In the genomic region with DNA sequence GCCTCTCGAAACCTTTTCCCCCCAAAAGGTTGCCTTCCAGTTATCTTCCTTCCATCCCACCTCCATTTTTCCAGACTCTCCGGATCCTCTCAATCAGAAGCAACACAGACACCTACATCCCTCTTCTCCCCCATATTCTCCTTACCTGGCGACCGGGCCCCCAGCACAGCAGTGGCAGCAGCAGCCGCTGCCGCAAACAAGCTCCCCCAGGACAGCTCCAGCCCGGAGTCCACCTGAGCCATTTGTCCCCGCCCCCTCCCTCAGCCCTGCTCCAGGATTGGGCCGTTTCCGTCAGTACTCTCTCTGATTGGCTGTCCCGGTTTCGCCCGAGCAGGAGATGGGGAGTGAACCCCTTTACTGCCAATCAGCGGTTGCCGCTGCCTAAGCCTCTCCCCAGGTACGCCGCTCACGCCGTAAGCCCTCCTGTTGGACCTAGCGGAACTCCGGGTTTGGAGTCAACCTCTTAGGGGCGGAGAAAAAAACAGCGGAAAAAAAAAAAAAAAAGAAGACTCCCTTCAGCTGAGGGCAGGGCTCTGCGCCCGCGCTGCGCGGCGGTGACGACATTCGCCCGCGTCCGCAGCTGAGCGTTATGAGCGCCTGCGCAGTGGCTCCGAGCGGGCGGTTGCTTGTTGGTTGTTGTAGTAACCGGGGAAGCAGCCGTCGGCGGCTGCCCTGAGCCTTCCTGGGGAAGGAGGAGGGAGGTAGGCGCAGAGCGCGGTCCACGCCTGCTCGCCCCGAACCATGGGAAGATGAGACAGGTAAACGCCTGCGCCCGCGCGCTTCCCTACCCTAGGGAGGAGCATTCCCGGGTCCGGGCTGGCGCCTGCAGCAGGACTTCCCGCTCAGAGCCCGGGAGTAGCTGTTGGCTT, we compare ENCODE assay signal across 1 cellular context.
TF ChIP-seq lines count a peak whose summit lies in the region.

A gene with protein sequence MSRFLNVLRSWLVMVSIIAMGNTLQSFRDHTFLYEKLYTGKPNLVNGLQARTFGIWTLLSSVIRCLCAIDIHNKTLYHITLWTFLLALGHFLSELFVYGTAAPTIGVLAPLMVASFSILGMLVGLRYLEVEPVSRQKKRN (minus strand): TSS at position 247 of the 869 bp plus-strand sequence. CDS start 3,374 bp downstream, outside the sequence.
A gene with protein sequence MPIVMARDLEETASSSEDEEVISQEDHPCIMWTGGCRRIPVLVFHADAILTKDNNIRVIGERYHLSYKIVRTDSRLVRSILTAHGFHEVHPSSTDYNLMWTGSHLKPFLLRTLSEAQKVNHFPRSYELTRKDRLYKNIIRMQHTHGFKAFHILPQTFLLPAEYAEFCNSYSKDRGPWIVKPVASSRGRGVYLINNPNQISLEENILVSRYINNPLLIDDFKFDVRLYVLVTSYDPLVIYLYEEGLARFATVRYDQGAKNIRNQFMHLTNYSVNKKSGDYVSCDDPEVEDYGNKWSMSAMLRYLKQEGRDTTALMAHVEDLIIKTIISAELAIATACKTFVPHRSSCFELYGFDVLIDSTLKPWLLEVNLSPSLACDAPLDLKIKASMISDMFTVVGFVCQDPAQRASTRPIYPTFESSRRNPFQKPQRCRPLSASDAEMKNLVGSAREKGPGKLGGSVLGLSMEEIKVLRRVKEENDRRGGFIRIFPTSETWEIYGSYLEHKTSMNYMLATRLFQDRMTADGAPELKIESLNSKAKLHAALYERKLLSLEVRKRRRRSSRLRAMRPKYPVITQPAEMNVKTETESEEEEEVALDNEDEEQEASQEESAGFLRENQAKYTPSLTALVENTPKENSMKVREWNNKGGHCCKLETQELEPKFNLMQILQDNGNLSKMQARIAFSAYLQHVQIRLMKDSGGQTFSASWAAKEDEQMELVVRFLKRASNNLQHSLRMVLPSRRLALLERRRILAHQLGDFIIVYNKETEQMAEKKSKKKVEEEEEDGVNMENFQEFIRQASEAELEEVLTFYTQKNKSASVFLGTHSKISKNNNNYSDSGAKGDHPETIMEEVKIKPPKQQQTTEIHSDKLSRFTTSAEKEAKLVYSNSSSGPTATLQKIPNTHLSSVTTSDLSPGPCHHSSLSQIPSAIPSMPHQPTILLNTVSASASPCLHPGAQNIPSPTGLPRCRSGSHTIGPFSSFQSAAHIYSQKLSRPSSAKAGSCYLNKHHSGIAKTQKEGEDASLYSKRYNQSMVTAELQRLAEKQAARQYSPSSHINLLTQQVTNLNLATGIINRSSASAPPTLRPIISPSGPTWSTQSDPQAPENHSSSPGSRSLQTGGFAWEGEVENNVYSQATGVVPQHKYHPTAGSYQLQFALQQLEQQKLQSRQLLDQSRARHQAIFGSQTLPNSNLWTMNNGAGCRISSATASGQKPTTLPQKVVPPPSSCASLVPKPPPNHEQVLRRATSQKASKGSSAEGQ (N-terminal part only) (plus strand): TSS at position 617 of the 869 bp plus-strand sequence. CDS start 1,904 bp downstream, outside the sequence.

TF ChIP-seq in HepG2, 621 proteins besides CTCF, POLR2A, EP300 and RAD21 (continued from another document and continues in another):
- TF ChIP-seq WIZ (CRISPR knock-in tag; IDR thresholded peaks at IDR 0.05): no peak; the same call in 1 of the 2 replicates
- TF ChIP-seq HNRNPK (IDR thresholded peaks at IDR 0.05; ENCODE audit: low read depth, low read length, poor library complexity, severe bottlenecking): peak; percentile 17
- TF ChIP-seq UBTF (CRISPR knock-in tag; IDR thresholded peaks at IDR 0.05): peak; percentile 87
- TF ChIP-seq, protein P1, sequence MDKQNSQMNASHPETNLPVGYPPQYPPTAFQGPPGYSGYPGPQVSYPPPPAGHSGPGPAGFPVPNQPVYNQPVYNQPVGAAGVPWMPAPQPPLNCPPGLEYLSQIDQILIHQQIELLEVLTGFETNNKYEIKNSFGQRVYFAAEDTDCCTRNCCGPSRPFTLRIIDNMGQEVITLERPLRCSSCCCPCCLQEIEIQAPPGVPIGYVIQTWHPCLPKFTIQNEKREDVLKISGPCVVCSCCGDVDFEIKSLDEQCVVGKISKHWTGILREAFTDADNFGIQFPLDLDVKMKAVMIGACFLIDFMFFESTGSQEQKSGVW (CRISPR knock-in tag; IDR thresholded peaks at IDR 0.05; ENCODE audit: borderline replicate concordance): no peak
- TF ChIP-seq, protein P2, sequence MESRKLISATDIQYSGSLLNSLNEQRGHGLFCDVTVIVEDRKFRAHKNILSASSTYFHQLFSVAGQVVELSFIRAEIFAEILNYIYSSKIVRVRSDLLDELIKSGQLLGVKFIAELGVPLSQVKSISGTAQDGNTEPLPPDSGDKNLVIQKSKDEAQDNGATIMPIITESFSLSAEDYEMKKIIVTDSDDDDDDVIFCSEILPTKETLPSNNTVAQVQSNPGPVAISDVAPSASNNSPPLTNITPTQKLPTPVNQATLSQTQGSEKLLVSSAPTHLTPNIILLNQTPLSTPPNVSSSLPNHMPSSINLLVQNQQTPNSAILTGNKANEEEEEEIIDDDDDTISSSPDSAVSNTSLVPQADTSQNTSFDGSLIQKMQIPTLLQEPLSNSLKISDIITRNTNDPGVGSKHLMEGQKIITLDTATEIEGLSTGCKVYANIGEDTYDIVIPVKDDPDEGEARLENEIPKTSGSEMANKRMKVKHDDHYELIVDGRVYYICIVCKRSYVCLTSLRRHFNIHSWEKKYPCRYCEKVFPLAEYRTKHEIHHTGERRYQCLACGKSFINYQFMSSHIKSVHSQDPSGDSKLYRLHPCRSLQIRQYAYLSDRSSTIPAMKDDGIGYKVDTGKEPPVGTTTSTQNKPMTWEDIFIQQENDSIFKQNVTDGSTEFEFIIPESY (CRISPR knock-in tag; IDR thresholded peaks at IDR 0.05): peak; percentile 7; the same call in 1 of the 2 replicates
- no peak for TF ChIP-seq HNF1A (IDR thresholded peaks at IDR 0.05; ENCODE audit: low read depth)
- TF ChIP-seq HNF1A (CRISPR knock-in tag; IDR thresholded peaks at IDR 0.05; ENCODE audit: borderline replicate concordance): 0 out of 2 replicates have a peak, but pooled peaks have one; percentile 17
- TF ChIP-seq SPEN (CRISPR knock-in tag; IDR thresholded peaks at IDR 0.05; ENCODE audit: low read depth): peak; percentile 43; the same call in 1 of the 2 replicates
- no peak for TF ChIP-seq PRMT3 (CRISPR knock-in tag; IDR thresholded peaks at IDR 0.05; ENCODE audit: borderline replicate concordance, low read depth)
- TF ChIP-seq ZNF33B (CRISPR knock-in tag; IDR thresholded peaks at IDR 0.05): 0 out of 2 replicates have a peak, but pooled peaks have one; percentile 75
- peak; percentile 82 for TF ChIP-seq ZNF263 (CRISPR knock-in tag; IDR thresholded peaks at IDR 0.05)
- TF ChIP-seq ZFP82 (CRISPR knock-in tag; IDR thresholded peaks at IDR 0.05; ENCODE audit: borderline replicate concordance): no peak
- TF ChIP-seq PAXIP1 (CRISPR knock-in tag; conservative IDR thresholded peaks at IDR 0.05): peak; percentile 56; the same call in 1 of the 2 replicates
- TF ChIP-seq MAZ (IDR thresholded peaks at IDR 0.05; ENCODE audit: borderline replicate concordance, low read depth, low read length): peak; percentile 26; the same call in 1 of the 2 replicates
- 0 out of 2 replicates have a peak, but pooled peaks have one; percentile 70 for TF ChIP-seq MAZ (CRISPR knock-in tag; IDR thresholded peaks at IDR 0.05; ENCODE audit: low read depth)
- TF ChIP-seq ZFP36L2 (CRISPR knock-in tag; IDR thresholded peaks at IDR 0.05): no peak
- TF ChIP-seq HINFP (CRISPR knock-in tag; IDR thresholded peaks at IDR 0.05; ENCODE audit: low read depth): no peak
- TF ChIP-seq, protein P3, sequence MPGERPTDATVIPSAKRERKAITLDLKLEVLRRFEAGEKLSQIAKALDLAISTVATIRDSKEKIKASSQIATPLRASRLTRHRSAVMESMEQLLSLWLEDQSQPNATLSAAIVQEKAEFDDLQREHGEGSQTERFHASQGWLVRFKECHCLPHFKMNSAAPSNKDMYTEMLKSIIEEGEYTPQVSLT (CRISPR knock-in tag; IDR thresholded peaks at IDR 0.05; ENCODE audit: borderline replicate concordance, low read depth): no peak
- peak; percentile 24; the same call in 1 of the 2 replicates for TF ChIP-seq ZNF607 (CRISPR knock-in tag; IDR thresholded peaks at IDR 0.05; ENCODE audit: borderline replicate concordance)
- no peak for TF ChIP-seq NFIB (CRISPR knock-in tag; IDR thresholded peaks at IDR 0.05; ENCODE audit: borderline replicate concordance)
- no peak for TF ChIP-seq MAFK (conservative IDR thresholded peaks at IDR 0.05 in 1 of 2, IDR thresholded peaks at IDR 0.05 in 1 of 2; ENCODE audit: low read length in 2 of 2)
- TF ChIP-seq, protein P4, sequence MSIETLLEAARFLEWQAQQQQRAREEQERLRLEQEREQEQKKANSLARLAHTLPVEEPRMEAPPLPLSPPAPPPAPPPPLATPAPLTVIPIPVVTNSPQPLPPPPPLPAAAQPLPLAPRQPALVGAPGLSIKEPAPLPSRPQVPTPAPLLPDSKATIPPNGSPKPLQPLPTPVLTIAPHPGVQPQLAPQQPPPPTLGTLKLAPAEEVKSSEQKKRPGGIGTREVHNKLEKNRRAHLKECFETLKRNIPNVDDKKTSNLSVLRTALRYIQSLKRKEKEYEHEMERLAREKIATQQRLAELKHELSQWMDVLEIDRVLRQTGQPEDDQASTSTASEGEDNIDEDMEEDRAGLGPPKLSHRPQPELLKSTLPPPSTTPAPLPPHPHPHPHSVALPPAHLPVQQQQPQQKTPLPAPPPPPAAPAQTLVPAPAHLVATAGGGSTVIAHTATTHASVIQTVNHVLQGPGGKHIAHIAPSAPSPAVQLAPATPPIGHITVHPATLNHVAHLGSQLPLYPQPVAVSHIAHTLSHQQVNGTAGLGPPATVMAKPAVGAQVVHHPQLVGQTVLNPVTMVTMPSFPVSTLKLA (IDR thresholded peaks at IDR 0.05): no peak
- TF ChIP-seq KDM2A (CRISPR knock-in tag; IDR thresholded peaks at IDR 0.05; ENCODE audit: borderline replicate concordance, low read depth): peak; percentile 88
- TF ChIP-seq HCFC1 (IDR thresholded peaks at IDR 0.05; ENCODE audit: low read depth, low read length): peak; percentile 60
